1 cellular context compared by ENCODE assay signal in genomic region chr10:63718453-63718852, GRCh38.
TF ChIP-seq lines count a peak whose summit lies in the region.

No MANE protein-coding gene starts in this region.

TF ChIP-seq in H1, 55 proteins besides CTCF, POLR2A, EP300 and RAD21:
- TF ChIP-seq GABPA (IDR thresholded peaks at IDR 0.05; ENCODE audit: borderline replicate concordance, insufficient read depth, low read length) (no peak), CEBPB (IDR thresholded peaks at IDR 0.05; ENCODE audit: low read depth, low read length) (no peak), POLR2AphosphoS5 (IDR thresholded peaks at IDR 0.05; ENCODE audit: low read depth, low read length) (no peak), TBP (IDR thresholded peaks at IDR 0.05; ENCODE audit: low read depth, low read length) (no peak), YY1 (IDR thresholded peaks at IDR 0.05; ENCODE audit: low read depth, low read length) (no peak), ASH2L (IDR thresholded peaks at IDR 0.05; ENCODE audit: low read length) (no peak), CBX8 (IDR thresholded peaks at IDR 0.05; ENCODE audit: borderline replicate concordance, low read depth, low read length) (no peak), BACH1 (IDR thresholded peaks at IDR 0.05; ENCODE audit: low read length) (no peak), EZH2 (IDR thresholded peaks at IDR 0.05; ENCODE audit: low read depth, low read length, severe bottlenecking) (no peak), SIX5 (IDR thresholded peaks at IDR 0.05; ENCODE audit: low read depth, low read length) (no peak), CHD1 (IDR thresholded peaks at IDR 0.05; ENCODE audit: low read depth, low read length) (no peak), JUND (IDR thresholded peaks at IDR 0.05; ENCODE audit: low read length) (no peak), TCF12 (IDR thresholded peaks at IDR 0.05; ENCODE audit: low read depth, low read length) (no peak), JUN (IDR thresholded peaks at IDR 0.05; ENCODE audit: low read depth, low read length) (no peak), HDAC2 (IDR thresholded peaks at IDR 0.05; ENCODE audit: borderline replicate concordance in 1 of 2, low read depth in 2 of 2, low read length in 2 of 2) (no peak), ZNF274 (IDR thresholded peaks at IDR 0.05; ENCODE audit: borderline replicate concordance, extremely low read depth, low read length) (no peak), PHF8 (conservative IDR thresholded peaks at IDR 0.05; ENCODE audit: low read depth, low read length) (no peak), CTBP2 (IDR thresholded peaks at IDR 0.05; ENCODE audit: borderline replicate concordance, insufficient read depth, insufficient read length, low read length) (no peak)
- TF ChIP-seq, protein P1, sequence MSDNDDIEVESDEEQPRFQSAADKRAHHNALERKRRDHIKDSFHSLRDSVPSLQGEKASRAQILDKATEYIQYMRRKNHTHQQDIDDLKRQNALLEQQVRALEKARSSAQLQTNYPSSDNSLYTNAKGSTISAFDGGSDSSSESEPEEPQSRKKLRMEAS (IDR thresholded peaks at IDR 0.05), result no peak
